Comparison of ENCODE assay signal across 1 cellular context in genomic region chr13:46663216-46663615, GRCh38.
TF ChIP-seq lines count a peak whose summit lies in the region.

No MANE protein-coding gene starts in this region.

TF ChIP-seq in GM12878, 131 proteins besides CTCF, POLR2A, EP300 and RAD21 (continued from another document):
- no peak for TF ChIP-seq ZBTB40 (IDR thresholded peaks at IDR 0.05; ENCODE audit: borderline replicate concordance)
- TF ChIP-seq ATF2 (IDR thresholded peaks at IDR 0.05; ENCODE audit: low read length) = no peak
- TF ChIP-seq LARP7 (IDR thresholded peaks at IDR 0.05) = no peak
- no peak for TF ChIP-seq BHLHE40 (IDR thresholded peaks at IDR 0.05; ENCODE audit: borderline replicate concordance in 1 of 2, low read depth in 2 of 2, low read length in 1 of 2)
- no peak for TF ChIP-seq ZNF622 (IDR thresholded peaks at IDR 0.05)
- TF ChIP-seq IRF4 (IDR thresholded peaks at IDR 0.05; ENCODE audit: low read depth, low read length) = no peak
- no peak for TF ChIP-seq ATF7 (IDR thresholded peaks at IDR 0.05; ENCODE audit: low read depth)
- no peak for TF ChIP-seq SMAD1 (IDR thresholded peaks at IDR 0.05; ENCODE audit: low read depth, partially characterized antibody)
- no peak for TF ChIP-seq JUND (IDR thresholded peaks at IDR 0.05; ENCODE audit: low read depth, low read length)
- no peak for TF ChIP-seq NFXL1 (IDR thresholded peaks at IDR 0.05; ENCODE audit: borderline replicate concordance)
